27 cellular contexts compared by ENCODE assay signal in genomic region chr6:126344181-126344580, GRCh38. TPM values are rescaled to one million over a fixed set of nuclear protein-coding genes. Genes with fewer than 3 reads are reported as not detected.
"Had no signal": no experiment of that assay in that cellular context is flagged by ENCODE, and none has a peak within 500 bp of the region (broad histone marks: within the 10 kb centered on the region; RNA-seq: fewer than 3 reads in every experiment).

No MANE protein-coding gene starts in this region.

- H3K9me3 ChIP-seq: left lung, lower lobe of right lung, mucosa of descending colon, psoas muscle, right atrium auricular region, right lobe of liver, tibial nerve, upper lobe of left lung, vagina had no signal

- FAIRE-seq: kidney had no signal

- H3K9ac ChIP-seq: parathyroid adenoma had no signal

- H3K79me2 ChIP-seq: parathyroid adenoma had no signal

- H3K4me2 ChIP-seq: smooth muscle cell had no signal

- H3K27ac ChIP-seq: left lung, lower lobe of right lung, parathyroid adenoma, psoas muscle, right atrium auricular region, right lobe of liver, tibial nerve, upper lobe of left lung, vagina had no signal

- H3K36me3 ChIP-seq: left lung, lower lobe of right lung, right atrium auricular region, right lobe of liver, tibial nerve, upper lobe of left lung, vagina had no signal

- H2AFZ ChIP-seq: parathyroid adenoma had no signal

- ATAC-seq: left colon; left lung; lower lobe of right lung; mucosa of descending colon; naive thymus-derived CD4-positive, alpha-beta T cell; natural killer cell treated with Interleukin-12 subunit alpha and Interleukin-12 subunit beta and Interleukin-15 and Interleukin-18, amount 100 ng/mL, for 72 hours; psoas muscle; right lobe of liver; stimulated activated memory B cell treated with anti-CD40 and anti-IgM and Interleukin-4, amounts not matched to agents 10 μg/mL and 1 μg/mL and 100 μg/mL, for 72 hours; stimulated activated naive CD8-positive, alpha-beta T cell treated with anti-CD3 and anti-CD28 coated beads, Interleukin-15, amount 100 ng/mL, for 72 hours had no signal

- DNase-seq: hippocampal formation; kidney; left colon; left lung; lower lobe of right lung; mammary epithelial cell; midbrain; mucosa of descending colon; naive thymus-derived CD4-positive, alpha-beta T cell; nucleus accumbens; psoas muscle; right lobe of liver; stimulated activated CD4-positive, alpha-beta T cell treated with anti-CD3 and anti-CD28 coated beads, Interleukin-1b, Interleukin-23, amount 100 ng/mL, for 48 hours; stimulated activated CD4-positive, alpha-beta T cell treated with anti-CD3 and anti-CD28 coated beads, Interleukin-2, amount 100 ng/mL, for 48 hours; stimulated activated CD4-positive, alpha-beta T cell treated with anti-CD3 and anti-CD28 coated beads, Interleukin-4, amount 100 ng/mL, for 4 hours; stimulated activated CD8-positive, alpha-beta memory T cell treated with anti-CD3 and anti-CD28 coated beads, Interleukin-4, amount 100 ng/mL, for 48 hours; stimulated activated naive CD4-positive, alpha-beta T cell treated with Interleukin-2 at 50 U/mL for 16 hours; stimulated activated naive CD8-positive, alpha-beta T cell treated with anti-CD3 and anti-CD28 coated beads, Interleukin-15, amount 100 ng/mL, for 72 hours; substantia nigra; upper lobe of left lung had no signal

- H3K4me3 ChIP-seq: left lung, lower lobe of right lung, mucosa of descending colon, psoas muscle, right atrium auricular region, right lobe of liver, smooth muscle cell, tibial nerve, upper lobe of left lung, vagina had no signal

- H3K27me3 ChIP-seq: left lung, right atrium auricular region, right lobe of liver, tibial nerve, upper lobe of left lung, vagina had no signal

RNA-seq across cellular contexts. Expression of gene CENPW, which starts 4.3 kb away (rescaled TPM):
- total RNA-seq: right atrium auricular region, tibial nerve had no signal
